13 cellular contexts compared by ENCODE assay signal in the genomic region with DNA sequence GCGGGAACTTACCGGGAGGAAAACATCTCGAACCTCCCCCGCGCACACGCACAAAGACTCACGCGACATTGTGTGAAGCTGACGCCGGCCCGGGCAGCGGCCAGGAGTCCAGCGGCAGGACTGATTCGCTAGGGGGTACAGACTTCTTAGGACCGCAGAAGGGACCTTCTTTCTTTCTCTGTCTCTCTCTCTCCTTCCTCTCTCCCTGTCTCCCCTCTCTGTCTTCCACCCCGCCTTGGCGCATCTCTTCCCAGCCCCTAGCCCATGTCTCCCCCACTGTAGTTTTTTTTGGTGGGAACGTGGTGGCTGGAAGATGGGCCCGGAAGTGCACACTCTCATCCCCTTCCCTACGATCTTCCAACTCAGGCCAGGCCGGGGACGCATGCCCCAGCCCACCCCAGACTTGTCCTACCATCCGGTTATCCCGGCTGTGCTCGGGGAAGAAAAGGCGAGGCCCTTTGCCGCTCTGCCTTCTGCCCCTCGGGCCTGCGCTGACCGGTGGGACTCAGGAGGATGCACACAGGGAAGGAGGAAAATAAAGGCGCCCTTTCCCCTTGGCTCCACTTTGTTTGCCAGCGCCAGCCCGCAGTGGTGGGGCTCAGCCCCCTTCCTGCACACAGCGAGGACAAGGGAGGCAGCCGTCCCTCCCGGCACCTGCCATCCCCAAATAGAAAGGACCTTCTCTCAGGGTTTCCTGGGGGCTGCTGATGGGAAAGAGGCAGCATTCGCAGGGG. TPM values are rescaled to one million over a fixed set of nuclear protein-coding genes. Genes with fewer than 3 reads are reported as not detected.
DNase-seq lines count a peak whose midpoint lies in the region; ATAC-seq and TF ChIP-seq lines count a peak whose summit lies in the region.
"Had no signal": no experiment of that assay in that cellular context is flagged by ENCODE, and none has a peak within 500 bp of the region (broad histone marks: within the 10 kb centered on the region; RNA-seq: fewer than 3 reads in every experiment).

No MANE protein-coding gene starts in this region.

- no peak for ATAC-seq in GM19455 (IDR thresholded peaks at IDR 0.05; ENCODE audit: unreplicated experiment)
- ATAC-seq: sciatic nerve had no signal

- H4K20me1 ChIP-seq in smooth muscle cell (ENCODE audit: low read depth) = no peaks in the 10 kb centered on the region

- H3K27ac ChIP-seq in smooth muscle cell (ENCODE audit: low read depth) = no peak overlapping the region
- H3K27ac ChIP-seq: KMS-11 had no signal

- H3K27me3 ChIP-seq in iPS-15b (ENCODE audit: control insufficient read depth, insufficient read depth, low read length) (peaks cover 91% of the 10 kb centered on the region), smooth muscle cell (ENCODE audit: low read depth) (peaks cover 96% of the 10 kb centered on the region)

- H3K36me3 ChIP-seq in iPS-15b (ENCODE audit: control insufficient read depth, insufficient read depth, low read length) = no peaks in the 10 kb centered on the region
- no peaks in the 10 kb centered on the region for H3K36me3 ChIP-seq in smooth muscle cell (ENCODE audit: low read depth)

- H3K4me1 Mint-ChIP-seq in activated CD4-positive, alpha-beta T cell treated with anti-CD3 and anti-CD28 coated beads, Interleukin-2, amount 10 ng/mL, durations not matched to agents 7 days and 5 days = peaks cover 4% of the 10 kb centered on the region

- H3K36me3 Mint-ChIP-seq in activated CD4-positive, alpha-beta T cell treated with anti-CD3 and anti-CD28 coated beads, Interleukin-2, amount 10 ng/mL, durations not matched to agents 7 days and 5 days (ENCODE audit: low read depth) = no peaks in the 10 kb centered on the region

- peaks cover 76% of the 10 kb centered on the region for H3K27me3 Mint-ChIP-seq in activated CD4-positive, alpha-beta T cell treated with anti-CD3 and anti-CD28 coated beads, Interleukin-2, amount 10 ng/mL, durations not matched to agents 7 days and 5 days

- POLR2A ChIA-PET in activated CD4-positive, alpha-beta T cell treated with anti-CD3 and anti-CD28 coated beads, Interleukin-2, amount 10 ng/mL, durations not matched to agents 7 days and 5 days (lab: Charles Lee) = no interaction called here

- no peaks in the 10 kb centered on the region for H3K79me2 ChIP-seq in smooth muscle cell (ENCODE audit: low read depth)

- no peaks in the 10 kb centered on the region for H3K9me3 ChIP-seq in iPS-15b (ENCODE audit: control insufficient read depth, insufficient read depth, low read length)
- no peaks in the 10 kb centered on the region for H3K9me3 ChIP-seq in smooth muscle cell (replicated peaks; ENCODE audit: low read depth)

- H3K4me1 ChIP-seq in iPS-15b (ENCODE audit: control insufficient read depth, insufficient read depth, low read length) (no peaks in the 10 kb centered on the region), smooth muscle cell (ENCODE audit: low read depth) (no peaks in the 10 kb centered on the region)

- 4% methylated on average over 34 of the region's 37 CpGs for WGBS in smooth muscle cell (ENCODE audit: low lambda C conversion rate)

- no peaks in the 10 kb centered on the region for H3K9me3 Mint-ChIP-seq in activated CD4-positive, alpha-beta T cell treated with anti-CD3 and anti-CD28 coated beads, Interleukin-2, amount 10 ng/mL, durations not matched to agents 7 days and 5 days

- DNase-seq in activated CD4-positive, alpha-beta T cell treated with anti-CD3 and anti-CD28 coated beads, Interleukin-2, amount 10 ng/mL, durations not matched to agents 7 days and 5 days = no peak
- no peak for DNase-seq in activated CD4-positive, alpha-beta T cell treated with anti-CD3 and anti-CD28 coated beads for 4 hours
- DNase-seq in SW480 (ENCODE audit: low spot score) = peak; percentile 45
- DNase-seq in smooth muscle cell (lab: John Stamatoyannopoulos, UW; ENCODE audit: unreplicated experiment) = no peak
- DNase-seq in SK-N-DZ (ENCODE audit: low spot score) = no peak
- DNase-seq in NCI-H2029 (lab: John Stamatoyannopoulos, UW) = no peak
- DNase-seq: NCI-H524; stimulated activated CD8-positive, alpha-beta memory T cell treated with anti-CD3 and anti-CD28 coated beads, Interleukin-4, amount 100 ng/mL, for 48 hours had no signal

- no peak overlapping the region for H3K9ac ChIP-seq in iPS-15b (ENCODE audit: low read depth, low read length)
- no peak overlapping the region for H3K9ac ChIP-seq in smooth muscle cell (ENCODE audit: low read depth)
- H3K9ac ChIP-seq: KMS-11 had no signal

- CTCF ChIA-PET in activated CD4-positive, alpha-beta T cell treated with anti-CD3 and anti-CD28 coated beads, Interleukin-2, amount 10 ng/mL, durations not matched to agents 7 days and 5 days (lab: Charles Lee) = no interaction called here

- no peak for TF ChIP-seq CTCF in smooth muscle cell (IDR thresholded peaks at IDR 0.05; ENCODE audit: borderline replicate concordance, insufficient read depth, poor library complexity, severe bottlenecking)

- peak overlapping the region; percentile 57 for H3K4me3 Mint-ChIP-seq in activated CD4-positive, alpha-beta T cell treated with anti-CD3 and anti-CD28 coated beads, Interleukin-2, amount 10 ng/mL, durations not matched to agents 7 days and 5 days

- no peaks in the 10 kb centered on the region for H3F3A ChIP-seq in smooth muscle cell (ENCODE audit: low read depth)

- peak overlapping the region; percentile 78 for H3K4me2 ChIP-seq in smooth muscle cell
- H3K4me2 ChIP-seq: KMS-11 had no signal

- H3K4me3 ChIP-seq in iPS-15b (ENCODE audit: low read depth, low read length) (peak overlapping the region; percentile 30), smooth muscle cell (no peak overlapping the region)

- H3K27ac Mint-ChIP-seq in activated CD4-positive, alpha-beta T cell treated with anti-CD3 and anti-CD28 coated beads, Interleukin-2, amount 10 ng/mL, durations not matched to agents 7 days and 5 days = peak overlapping the region; percentile 72

- H2AFZ ChIP-seq in smooth muscle cell (ENCODE audit: low read depth) = no peak overlapping the region

RNA-seq across cellular contexts. Expression of gene EN2, which starts 1.4 kb away (rescaled TPM):
- total RNA-seq in activated CD4-positive, alpha-beta T cell treated with anti-CD3 and anti-CD28 coated beads, Interleukin-2, amount 10 ng/mL, durations not matched to agents 7 days and 5 days = not detected
- not detected in 2 replicates for total RNA-seq in smooth muscle cell
- 0.07 TPM in 1 of 2 replicates, not detected in the other for polyA plus RNA-seq in smooth muscle cell
- polyA plus RNA-seq in SK-N-DZ (2014; cell fraction: cytosol; rRNA removed) = not detected in 2 replicates
- polyA plus RNA-seq in SK-N-DZ (2014; cell fraction: nucleus; rRNA removed) = not detected in 2 replicates
- total RNA-seq: sciatic nerve; T-helper 1 cell treated with Interleukin-12 subunit alpha and Interleukin-12 subunit beta and Interleukin-4 antibody, amounts not matched to agents 30 ng/mL and 1 ng/mL, for 36 hours had no signal
